Comparison of ENCODE assay signal across 8 cellular contexts in genomic region chr1:156119503-156120209, GRCh38. TPM values are rescaled to one million over a fixed set of nuclear protein-coding genes. Genes with fewer than 3 reads are reported as not detected.
DNase-seq lines count a peak whose midpoint lies in the region; ATAC-seq and TF ChIP-seq lines count a peak whose summit lies in the region.

No MANE protein-coding gene starts in this region.

- 55 to 70% methylated on average over 2 to 3 of the region's 3 CpGs for WGBS in body of pancreas, 2 donors

- no peak for TF ChIP-seq POLR2A in body of pancreas (IDR thresholded peaks at IDR 0.05)

- ATAC-seq in body of pancreas (no peak), lower lobe of right lung (no peak), HG03571 (IDR thresholded peaks at IDR 0.05; ENCODE audit: unreplicated experiment) (no peak), left lobe of liver (no peak)

- H3K4me1 ChIP-seq in body of pancreas, result peaks cover 84% of the 10 kb centered on the region
- H3K4me1 ChIP-seq in lower lobe of right lung, result peaks cover 84% of the 10 kb centered on the region

- no peak for TF ChIP-seq CTCF in body of pancreas (IDR thresholded peaks at IDR 0.05)
- no peak for TF ChIP-seq CTCF in lower lobe of right lung (IDR thresholded peaks at IDR 0.05)
- TF ChIP-seq CTCF in GM20000 (IDR thresholded peaks at IDR 0.05; ENCODE audit: extremely low read depth, missing control alignments), result no peak

- DNase-seq in COLO668 (lab: John Stamatoyannopoulos, UW; ENCODE audit: unreplicated experiment) (peak; percentile 64), NOMO-1 treated with DMSO at 0.1 percent for 48 hours (lab: John Stamatoyannopoulos, UW; ENCODE audit: unreplicated experiment) (peak; percentile 95), body of pancreas (peak in 3 of 4 donors; percentile 26 to 57 (median 56)), lower lobe of right lung (no peak), GM20000 (ENCODE audit: low spot score) (no peak), left lobe of liver (ENCODE audit: low spot score) (no peak), NCI-H748 treated with DMSO at 0.1 percent for 48 hours (lab: John Stamatoyannopoulos, UW) (no peak)

- H3K4me3 ChIP-seq in body of pancreas (no peak overlapping the region), lower lobe of right lung (peak overlapping the region; percentile 25)

- H3K9me3 ChIP-seq in body of pancreas (no peaks in the 10 kb centered on the region), lower lobe of right lung (no peaks in the 10 kb centered on the region)

- H3K27me3 ChIP-seq in body of pancreas (no peaks in the 10 kb centered on the region), lower lobe of right lung (ENCODE audit: low read depth) (no peaks in the 10 kb centered on the region)

- peak overlapping the region; percentile 57 to 98 (median 86) for H3K27ac ChIP-seq in body of pancreas
- H3K27ac ChIP-seq in lower lobe of right lung, result peak overlapping the region; percentile 99

- H3K36me3 ChIP-seq in body of pancreas (replicated peaks in 1 of 2; ENCODE audit: insufficient read depth in 1 of 2, low read depth in 2 of 2) (no peaks in the 10 kb centered on the region), lower lobe of right lung (no peaks in the 10 kb centered on the region)

- intact Hi-C loops in body of pancreas (cut with DNase I) (no loop called here), lower lobe of right lung (cut with DNase I) (no loop called here)

RNA-seq across cellular contexts. Expression of gene LMNA, which starts 5.1 kb away (rescaled TPM):
- total RNA-seq in body of pancreas (100 to 1,000 TPM; 152 to 186 TPM), lower lobe of right lung (235 TPM), left lobe of liver (120 TPM)

RNA-seq across cellular contexts. Expression of gene SEMA4A, which starts 33.7 kb away (rescaled TPM):
- total RNA-seq in body of pancreas (10 to 100 TPM in 1 of 2 donors, 1 to 10 TPM in 1; 2.6 to 11.9 TPM), lower lobe of right lung (28.9 TPM), left lobe of liver (0.88 TPM)

RNA-seq across cellular contexts. Expression of gene MEX3A, which starts 37.4 kb away (rescaled TPM):
- total RNA-seq in body of pancreas, result 1 to 10 TPM in 1 of 2 donors, under 1 TPM in 1; 0.99 to 4.7 TPM
- 0.74 TPM for total RNA-seq in lower lobe of right lung
- total RNA-seq in left lobe of liver, result 1.1 TPM

RNA-seq across cellular contexts. Expression of gene RAB25, which starts 58.7 kb away (rescaled TPM):
- total RNA-seq in body of pancreas (10 to 100 TPM; 31.3 to 66.7 TPM), lower lobe of right lung (58.0 TPM), left lobe of liver (1.7 TPM)

Comparison
In these comparisons a context has a peak if more than half of its experiments do, and no peak if none do; other contexts are left out.
1. DNase-seq: peak in COLO668 (single experiment), NOMO-1 treated with DMSO at 0.1 percent for 48 hours (single experiment) and body of pancreas (3 of 4); none in lower lobe of right lung (single experiment), GM20000 (single experiment), left lobe of liver (single experiment) and NCI-H748 treated with DMSO at 0.1 percent for 48 hours (single experiment).